ENCODE assay signal across 1 cellular context in genomic region chr17:44913676-44914075, GRCh38.
A peak's percentile ranks its signal among the peaks of the same experiment; 100 is the strongest.
TF ChIP-seq lines count a peak whose summit lies in the region.

No MANE protein-coding gene starts in this region.

TF ChIP-seq in K562, 482 proteins besides CTCF, POLR2A, EP300 and RAD21:
- TF ChIP-seq ELF4 (CRISPR knock-in tag; IDR thresholded peaks at IDR 0.05) (no peak), HDAC1 (IDR thresholded peaks at IDR 0.05) (0 out of 4 replicates have a peak, but pooled peaks of 1 of the 2 experiments have one; percentile 11), SMARCC2 (IDR thresholded peaks at IDR 0.05; ENCODE audit: low read depth) (no peak)
